Comparison of ENCODE assay signal across 8 cellular contexts in genomic region chr10:72274730-72275350, GRCh38. TPM values are rescaled to one million over a fixed set of nuclear protein-coding genes. Genes with fewer than 3 reads are reported as not detected.
DNase-seq lines count a peak whose midpoint lies in the region; ATAC-seq and TF ChIP-seq lines count a peak whose summit lies in the region.

No MANE protein-coding gene starts in this region.

- ATAC-seq in HG02970 (IDR thresholded peaks at IDR 0.05; ENCODE audit: low FRiP score, unreplicated experiment) (peak; percentile 0), HG02981 (IDR thresholded peaks at IDR 0.05; ENCODE audit: unreplicated experiment) (no peak)

- H3K27me3 ChIP-seq in iPS-15b (ENCODE audit: control insufficient read depth, insufficient read depth, low read length) (no peaks in the 10 kb centered on the region), sigmoid colon (no peaks in the 10 kb centered on the region)

- H3K9me3 ChIP-seq in iPS-15b (ENCODE audit: control insufficient read depth, insufficient read depth, low read length), result no peaks in the 10 kb centered on the region
- no peaks in the 10 kb centered on the region for H3K9me3 ChIP-seq in sigmoid colon

- H3K9ac ChIP-seq in iPS-15b (ENCODE audit: low read depth, low read length), result peak overlapping the region; percentile 94

- in situ Hi-C loops in astrocyte of the spinal cord (cut with HindIII; ENCODE audit: low sequenced_read_pairs), result no loop called here

- WGBS in sigmoid colon, 2 donors, result 8 to 22% methylated on average over 26 of the region's 26 CpGs

- intact Hi-C loops in sigmoid colon (cut with DNase I), result loop anchor here (2.0 kb wide), 2 partner anchors 22 to 62 kb away; no protein-coding TSS in a partner anchor

- TF ChIP-seq EP300 in sigmoid colon (IDR thresholded peaks at IDR 0.05), result no peak

- TF ChIP-seq POLR2A in sigmoid colon (IDR thresholded peaks at IDR 0.05), result no peak

- H3K27ac ChIP-seq in sigmoid colon, result peak overlapping the region; percentile 96 to 99 (median 97)

- DNase-seq in CD1c-positive myeloid dendritic cell (ENCODE audit: extremely low spot score), result peak; percentile 43
- peak; percentile 27 to 86 (median 63) for DNase-seq in T-helper 1 cell
- DNase-seq in astrocyte of the spinal cord (ENCODE audit: low read depth, low spot score), result peak; percentile 76
- peak; percentile 87 for DNase-seq in sigmoid colon
- DNase-seq in NCI-H446 treated with DMSO at 0.1 percent for 48 hours (lab: John Stamatoyannopoulos, UW), result no peak

- H3K4me3 ChIP-seq in astrocyte of the spinal cord (ENCODE audit: low read depth, low read length) (peak overlapping the region; percentile 96), iPS-15b (ENCODE audit: low read depth, low read length) (peak overlapping the region; percentile 100), sigmoid colon (peak overlapping the region; percentile 76 to 90 (median 81))

- TF ChIP-seq CTCF in astrocyte of the spinal cord (IDR thresholded peaks at IDR 0.05; ENCODE audit: low read depth, low read length), result peak; percentile 75
- TF ChIP-seq CTCF in sigmoid colon (IDR thresholded peaks at IDR 0.05), result peak; percentile 18 to 61 (median 60)

- H3K36me3 ChIP-seq in iPS-15b (ENCODE audit: control insufficient read depth, insufficient read depth, low read length), result peaks cover 10% of the 10 kb centered on the region
- H3K36me3 ChIP-seq in sigmoid colon, result peaks cover 9 to 23% (median 15%) of the 10 kb centered on the region in 4 donors

- H3K4me1 ChIP-seq in iPS-15b (ENCODE audit: control insufficient read depth, insufficient read depth, low read length) (peaks cover 11% of the 10 kb centered on the region), sigmoid colon (peaks cover 0 to 32% (median 29%) of the 10 kb centered on the region in 4 donors)

RNA-seq across cellular contexts. Expression of gene DDIT4, which starts 1.1 kb away (rescaled TPM):
- 100 to 1,000 TPM in 2 of 4 donors, 10 to 100 TPM in 2; 77.2 to 202 (median 133) TPM for total RNA-seq in sigmoid colon
- polyA plus RNA-seq in sigmoid colon, result 100 to 1,000 TPM in 1 of 3 donors, 10 to 100 TPM in 2; 71.5 to 413 (median 85.3) TPM

RNA-seq across cellular contexts. Expression of gene ASCC1, which starts 58.8 kb away (rescaled TPM):
- total RNA-seq in sigmoid colon, result 10 to 100 TPM; 21.0 to 53.7 (median 37.1) TPM
- 10 to 100 TPM; 15.3 to 21.5 (median 15.6) TPM for polyA plus RNA-seq in sigmoid colon

RNA-seq across cellular contexts. Expression of gene ANAPC16, which starts 59.0 kb away (rescaled TPM):
- 100 to 1,000 TPM in 3 of 4 donors, 10 to 100 TPM in 1; 80.0 to 228 (median 157) TPM for total RNA-seq in sigmoid colon
- 100 to 1,000 TPM; 107 to 203 (median 198) TPM for polyA plus RNA-seq in sigmoid colon
